1 cellular context compared by ENCODE assay signal in genomic region chr6:43635387-43636311, GRCh38.
TF ChIP-seq lines count a peak whose summit lies in the region.

MAD2L1BP (plus strand) TSS chr6:43635840; CDS start chr6:43635876, 36 bp downstream.

TF ChIP-seq in K562, 482 proteins besides CTCF, POLR2A, EP300 and RAD21 (continued from another document and continues in another):
- TF ChIP-seq RNF219 (CRISPR knock-in tag; IDR thresholded peaks at IDR 0.05), result no peak
- no peak for TF ChIP-seq ZNF766 (CRISPR knock-in tag; conservative IDR thresholded peaks at IDR 0.05)
- TF ChIP-seq TAF9B (IDR thresholded peaks at IDR 0.05; ENCODE audit: partially characterized antibody), result no peak
- no peak for TF ChIP-seq ZNF77 (CRISPR knock-in tag; IDR thresholded peaks at IDR 0.05)
- TF ChIP-seq XRCC5 (IDR thresholded peaks at IDR 0.05; ENCODE audit: low read depth, low read length), result no peak; the same call in 1 of the 2 replicates
- peak; percentile 16; the same call in 1 of the 2 replicates for TF ChIP-seq GATA2 (CRISPR knock-in tag; IDR thresholded peaks at IDR 0.05)
- no peak for TF ChIP-seq ATF3 (IDR thresholded peaks at IDR 0.05)
- TF ChIP-seq ATF3 (CRISPR knock-in tag; conservative IDR thresholded peaks at IDR 0.05), result 0 out of 2 replicates have a peak, but pooled peaks have one; percentile 58
- no peak; the same call in 1 of the 2 replicates for TF ChIP-seq ZBTB43 (CRISPR knock-in tag; IDR thresholded peaks at IDR 0.05)
- peak; percentile 85; the same call in 1 of the 2 replicates for TF ChIP-seq ZKSCAN1 (IDR thresholded peaks at IDR 0.05; ENCODE audit: low read depth, low read length)
- TF ChIP-seq CGGBP1 (CRISPR knock-in tag; IDR thresholded peaks at IDR 0.05), result no peak
- no peak for TF ChIP-seq NBN (IDR thresholded peaks at IDR 0.05; ENCODE audit: low read depth)
- TF ChIP-seq SMAD1 (IDR thresholded peaks at IDR 0.05; ENCODE audit: low read depth, low read length, partially characterized antibody), result peak; percentile 78
- no peak for TF ChIP-seq NELFE (IDR thresholded peaks at IDR 0.05; ENCODE audit: insufficient read depth, insufficient read length)
- no peak for TF ChIP-seq RHOXF2B (CRISPR knock-in tag; conservative IDR thresholded peaks at IDR 0.05)
- no peak for TF ChIP-seq U2AF1 (optimal IDR thresholded peaks at IDR 0.05; ENCODE audit: low read depth, low read length)
- TF ChIP-seq ARID4B (CRISPR knock-in tag; IDR thresholded peaks at IDR 0.05), result peak; percentile 55
- TF ChIP-seq GABPB2 (CRISPR knock-in tag; conservative IDR thresholded peaks at IDR 0.05), result no peak
- TF ChIP-seq ZFP1 (CRISPR knock-in tag; IDR thresholded peaks at IDR 0.05), result no peak
- TF ChIP-seq ILK (tag; IDR thresholded peaks at IDR 0.05; ENCODE audit: borderline replicate concordance, low read depth), result no peak
- TF ChIP-seq E2F1 (CRISPR knock-in tag; IDR thresholded peaks at IDR 0.05), result peak; percentile 81
- TF ChIP-seq YY1 (IDR thresholded peaks at IDR 0.05; ENCODE audit: borderline replicate concordance in 1 of 3, control insufficient read depth in 1 of 3, extremely low read depth in 1 of 3, insufficient read depth in 3 of 3, insufficient read length in 1 of 3, insufficient replicate concordance in 2 of 3, low read depth in 1 of 3, low read length in 2 of 3), result peak; percentile 57 to 96 (median 90)
- no peak for TF ChIP-seq NFE2L1 (tag; IDR thresholded peaks at IDR 0.05; ENCODE audit: borderline replicate concordance, low read depth)
- peak; percentile 87 for TF ChIP-seq GATAD2A (IDR thresholded peaks at IDR 0.05)
- TF ChIP-seq DACH1 (IDR thresholded peaks at IDR 0.05; ENCODE audit: partially characterized antibody), result no peak
- TF ChIP-seq TBL1XR1 (IDR thresholded peaks at IDR 0.05; ENCODE audit: low read length in 2 of 2), result peak; percentile 78 to 86; a peak in 3 of 4 replicates
- peak; percentile 95 for TF ChIP-seq ELF2 (CRISPR knock-in tag; IDR thresholded peaks at IDR 0.05)
- peak; percentile 36 for TF ChIP-seq ASH1L (IDR thresholded peaks at IDR 0.05; ENCODE audit: borderline replicate concordance, low read depth, partially characterized antibody)
- TF ChIP-seq SMARCA5 (IDR thresholded peaks at IDR 0.05), result peak; percentile 62; the same call in 1 of the 2 replicates
- no peak for TF ChIP-seq TEAD2 (tag; IDR thresholded peaks at IDR 0.05)
- no peak for TF ChIP-seq ZNF398 (CRISPR knock-in tag; IDR thresholded peaks at IDR 0.05)
- TF ChIP-seq SIRT6 (IDR thresholded peaks at IDR 0.05; ENCODE audit: low read depth, low read length), result no peak
- TF ChIP-seq CCNT2 (IDR thresholded peaks at IDR 0.05; ENCODE audit: borderline replicate concordance, extremely low read depth, insufficient read length, low read depth, low read length), result peak; percentile 76
- peak; percentile 79 to 85 for TF ChIP-seq E2F6 (IDR thresholded peaks at IDR 0.05; ENCODE audit: borderline replicate concordance in 1 of 2, extremely low read depth in 1 of 2, insufficient read depth in 1 of 2, insufficient read length in 1 of 2, low read depth in 1 of 2, low read length in 1 of 2, poor library complexity in 1 of 2, severe bottlenecking in 1 of 2)
- TF ChIP-seq DMBX1 (CRISPR knock-in tag; IDR thresholded peaks at IDR 0.05; ENCODE audit: borderline replicate concordance), result no peak; the same call in none of the 2 replicates
- TF ChIP-seq MCM2 (IDR thresholded peaks at IDR 0.05; ENCODE audit: low read depth), result no peak
- peak; percentile 87 for TF ChIP-seq NKRF (IDR thresholded peaks at IDR 0.05; ENCODE audit: borderline replicate concordance)
- 0 out of 2 replicates have a peak, but pooled peaks have one; percentile 39 for TF ChIP-seq ZNF277 (CRISPR knock-in tag; IDR thresholded peaks at IDR 0.05; ENCODE audit: borderline replicate concordance)
- TF ChIP-seq MECOM (CRISPR knock-in tag; IDR thresholded peaks at IDR 0.05), result peak; percentile 83
- TF ChIP-seq ZNF224 (CRISPR knock-in tag; IDR thresholded peaks at IDR 0.05), result no peak
- peak; percentile 13; the same call in 1 of the 2 replicates for TF ChIP-seq STAT6 (CRISPR knock-in tag; IDR thresholded peaks at IDR 0.05)
- no peak for TF ChIP-seq MTF1 (CRISPR knock-in tag; IDR thresholded peaks at IDR 0.05; ENCODE audit: borderline replicate concordance)
- peak; percentile 98 for TF ChIP-seq EHMT2 (IDR thresholded peaks at IDR 0.05)
